In the genomic region with DNA sequence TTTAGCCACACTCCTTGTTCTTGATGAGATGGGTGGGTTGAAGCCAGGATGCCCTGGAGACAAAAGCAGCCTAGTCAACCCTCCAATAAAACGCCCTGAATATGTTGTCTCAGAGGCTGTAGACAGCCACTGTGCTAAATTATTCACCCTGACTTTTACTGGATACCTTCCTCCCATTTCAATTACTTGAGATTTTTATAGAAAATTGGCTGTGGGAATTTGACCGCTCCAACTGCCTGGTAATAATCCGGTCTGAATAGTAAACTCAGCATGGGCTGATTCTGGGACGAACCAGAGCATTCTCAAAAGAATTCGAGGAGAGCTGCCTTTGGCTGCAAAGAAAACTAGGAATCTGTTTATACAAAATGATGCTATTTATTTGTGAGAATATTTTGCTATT, we compare ENCODE assay signal across 1 cellular context.
TF ChIP-seq lines count a peak whose summit lies in the region.

No MANE protein-coding gene starts in this region.

TF ChIP-seq in IMR-90, 13 proteins besides CTCF, POLR2A, EP300 and RAD21 (continued from another document):
- TF ChIP-seq, protein P1, sequence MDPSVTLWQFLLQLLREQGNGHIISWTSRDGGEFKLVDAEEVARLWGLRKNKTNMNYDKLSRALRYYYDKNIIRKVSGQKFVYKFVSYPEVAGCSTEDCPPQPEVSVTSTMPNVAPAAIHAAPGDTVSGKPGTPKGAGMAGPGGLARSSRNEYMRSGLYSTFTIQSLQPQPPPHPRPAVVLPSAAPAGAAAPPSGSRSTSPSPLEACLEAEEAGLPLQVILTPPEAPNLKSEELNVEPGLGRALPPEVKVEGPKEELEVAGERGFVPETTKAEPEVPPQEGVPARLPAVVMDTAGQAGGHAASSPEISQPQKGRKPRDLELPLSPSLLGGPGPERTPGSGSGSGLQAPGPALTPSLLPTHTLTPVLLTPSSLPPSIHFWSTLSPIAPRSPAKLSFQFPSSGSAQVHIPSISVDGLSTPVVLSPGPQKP (IDR thresholded peaks at IDR 0.05; ENCODE audit: borderline replicate concordance, low read depth, low read length), result no peak
- TF ChIP-seq MXI1 (IDR thresholded peaks at IDR 0.05; ENCODE audit: borderline replicate concordance, low read depth, low read length) (no peak), FOS (IDR thresholded peaks at IDR 0.05; ENCODE audit: low read depth, low read length) (no peak), RFX5 (IDR thresholded peaks at IDR 0.05; ENCODE audit: low read depth, low read length) (no peak), NFE2L2 (IDR thresholded peaks at IDR 0.05; ENCODE audit: low read depth, low read length) (no peak), CHD1 (IDR thresholded peaks at IDR 0.05; ENCODE audit: low read depth, low read length) (no peak), BHLHE40 (IDR thresholded peaks at IDR 0.05; ENCODE audit: low read depth, low read length) (no peak), CEBPB (IDR thresholded peaks at IDR 0.05; ENCODE audit: low read depth, low read length) (no peak), MAFK (IDR thresholded peaks at IDR 0.05; ENCODE audit: low read depth, low read length) (no peak), RCOR1 (IDR thresholded peaks at IDR 0.05; ENCODE audit: insufficient replicate concordance, low read length) (no peak), SMC3 (IDR thresholded peaks at IDR 0.05; ENCODE audit: low read depth, low read length) (no peak)
- TF ChIP-seq, protein P2, sequence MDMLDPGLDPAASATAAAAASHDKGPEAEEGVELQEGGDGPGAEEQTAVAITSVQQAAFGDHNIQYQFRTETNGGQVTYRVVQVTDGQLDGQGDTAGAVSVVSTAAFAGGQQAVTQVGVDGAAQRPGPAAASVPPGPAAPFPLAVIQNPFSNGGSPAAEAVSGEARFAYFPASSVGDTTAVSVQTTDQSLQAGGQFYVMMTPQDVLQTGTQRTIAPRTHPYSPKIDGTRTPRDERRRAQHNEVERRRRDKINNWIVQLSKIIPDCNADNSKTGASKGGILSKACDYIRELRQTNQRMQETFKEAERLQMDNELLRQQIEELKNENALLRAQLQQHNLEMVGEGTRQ (IDR thresholded peaks at IDR 0.05; ENCODE audit: low read depth, low read length), result no peak
